ENCODE assay signal across 13 cellular contexts in genomic region chr2:96876036-96876810, GRCh38. TPM values are rescaled to one million over a fixed set of nuclear protein-coding genes. Genes with fewer than 3 reads are reported as not detected.
A peak's percentile ranks its signal among the peaks of the same experiment; 100 is the strongest.
DNase-seq lines count a peak whose midpoint lies in the region; ATAC-seq, FAIRE-seq and TF ChIP-seq lines count a peak whose summit lies in the region.
"Had no signal": no experiment of that assay in that cellular context is flagged by ENCODE, and none has a peak within 500 bp of the region (broad histone marks: within the 10 kb centered on the region; RNA-seq: fewer than 3 reads in every experiment).

No MANE protein-coding gene starts in this region.

- H4K20me1 ChIP-seq in GM23338 (replicated peaks; ENCODE audit: insufficient read depth) = no peaks in the 10 kb centered on the region
- no peaks in the 10 kb centered on the region for H4K20me1 ChIP-seq in H1 (replicated peaks in 1 of 2; ENCODE audit: control insufficient read depth in 1 of 2, insufficient read depth in 2 of 2, low read length in 2 of 2)
- no peaks in the 10 kb centered on the region for H4K20me1 ChIP-seq in neural progenitor cell (ENCODE audit: low read depth)

- peak overlapping the region; percentile 20; the same call in 1 of the 2 replicates for H2BK15ac ChIP-seq in H1 (ENCODE audit: low read length)

- no peak overlapping the region for H3K56ac ChIP-seq in H1 (replicated peaks; ENCODE audit: insufficient read length, low read depth, low read length)

- no peak overlapping the region for H3K4ac ChIP-seq in H1 (replicated peaks; ENCODE audit: insufficient read length, low read depth, low read length)

- no peak overlapping the region for H3K4me3 Mint-ChIP-seq in GM23338
- peak overlapping the region; percentile 72 for H3K4me3 Mint-ChIP-seq in neural progenitor cell
- H3K4me3 Mint-ChIP-seq: activated CD4-positive, alpha-beta memory T cell treated with anti-CD3 and anti-CD28 coated beads for 36 hours; activated naive CD8-positive, alpha-beta T cell had no signal

- no peaks in the 10 kb centered on the region for H3K9me3 ChIP-seq in H1 (ENCODE audit: insufficient read depth in 2 of 2, low read depth in 1 of 2, low read length in 1 of 2)
- H3K9me3 ChIP-seq in neural progenitor cell (ENCODE audit: low read depth) = no peaks in the 10 kb centered on the region
- H3K9me3 ChIP-seq in lower lobe of right lung = no peaks in the 10 kb centered on the region
- H3K9me3 ChIP-seq in transverse colon = no peaks in the 10 kb centered on the region

- H3K4me1 ChIP-seq in GM23338 (ENCODE audit: insufficient read depth) (peaks cover 46% of the 10 kb centered on the region), H1 (replicated peaks in 1 of 4; ENCODE audit: control insufficient read depth in 3 of 4, insufficient read depth in 4 of 4, low read length in 3 of 4) (peaks cover 8 to 36% (median 25%) of the 10 kb centered on the region in 4 experiments), neural progenitor cell (peaks cover 56% of the 10 kb centered on the region), lower lobe of right lung (peaks cover 29% of the 10 kb centered on the region), transverse colon (peaks cover 0 to 12% (median 3%) of the 10 kb centered on the region in 4 donors)

- POLR2A ChIA-PET in H1 (lab: Charles Lee; ENCODE audit: partially characterized antibody) = interaction anchor here (0.6 to 1.9 kb wide), 8 partner anchors 8 to 228 kb away, joined by 3 to 5 read pairs (median 3); no protein-coding TSS in a partner anchor

- peak overlapping the region; percentile 21; the same call in 1 of the 2 replicates for H4K8ac ChIP-seq in H1 (ENCODE audit: extremely low read depth, insufficient read depth, low read length)

- H3K4me1 Mint-ChIP-seq in GM23338 (peaks cover 68% of the 10 kb centered on the region), neural progenitor cell (peaks cover 67% of the 10 kb centered on the region)

- peak overlapping the region; percentile 82; the same call in 1 of the 2 replicates for H2BK20ac ChIP-seq in H1 (ENCODE audit: low read length)

- H3K27ac Mint-ChIP-seq in GM23338 (peak overlapping the region; percentile 53; the same call in 1 of the 2 replicates), neural progenitor cell (peak overlapping the region; percentile 97)
- H3K27ac Mint-ChIP-seq: activated CD4-positive, alpha-beta memory T cell treated with anti-CD3 and anti-CD28 coated beads for 36 hours; activated naive CD8-positive, alpha-beta T cell had no signal

- H2BK12ac ChIP-seq in H1 (ENCODE audit: low read depth, low read length) = peak overlapping the region; percentile 87; the same call in 1 of the 2 replicates

- H3K27me3 ChIP-seq in GM23338 (ENCODE audit: insufficient read depth) (no peaks in the 10 kb centered on the region), H1 (replicated peaks in 1 of 4; ENCODE audit: control insufficient read depth in 3 of 4, extremely low read depth in 1 of 4, insufficient read depth in 3 of 4, low read length in 3 of 4) (no peaks in the 10 kb centered on the region), neural progenitor cell (no peaks in the 10 kb centered on the region), lower lobe of right lung (ENCODE audit: low read depth) (no peaks in the 10 kb centered on the region), transverse colon (no peaks in the 10 kb centered on the region)

- H2BK5ac ChIP-seq in H1 (ENCODE audit: low read depth, low read length) = peak overlapping the region; percentile 64; the same call in 1 of the 2 replicates

- FAIRE-seq in H1 (lab: Jason Lieb, UNC) = no peak
- FAIRE-seq: GM12878 had no signal

- H3K23ac ChIP-seq in H1 (ENCODE audit: insufficient read length) = no peak overlapping the region

- DNase-seq in GM23338 (ENCODE audit: low spot score) = no peak
- peak; percentile 85 for DNase-seq in NB4 (ENCODE audit: low read depth)
- no peak for DNase-seq in H1 (ENCODE audit: low read depth in 1 of 2, low spot score in 2 of 2)
- peak; percentile 38 for DNase-seq in neural progenitor cell (ENCODE audit: low spot score)
- DNase-seq in lower lobe of right lung = no peak
- DNase-seq in stimulated activated CD4-positive, alpha-beta T cell treated with anti-CD3 and anti-CD28 coated beads, Interleukin-15, amount 100 ng/mL, for 24 hours = no peak
- no peak for DNase-seq in transverse colon
- DNase-seq in NCI-H446 (lab: John Stamatoyannopoulos, UW) = no peak
- DNase-seq: activated CD4-positive, alpha-beta memory T cell treated with anti-CD3 and anti-CD28 coated beads for 36 hours; COR-L47 had no signal

- H3K9me3 Mint-ChIP-seq in GM23338 (no peaks in the 10 kb centered on the region; the same call in 2 of the 3 replicates), neural progenitor cell (no peaks in the 10 kb centered on the region)
- H3K9me3 Mint-ChIP-seq: activated CD4-positive, alpha-beta memory T cell treated with anti-CD3 and anti-CD28 coated beads for 36 hours had no signal

- H3K23me2 ChIP-seq in H1 (ENCODE audit: low read depth, low read length) = peaks cover under 1% of the 10 kb centered on the region; the same call in 1 of the 2 replicates

- H2BK120ac ChIP-seq in H1 (replicated peaks; ENCODE audit: low read depth, low read length) = no peak overlapping the region

- H4K5ac ChIP-seq in H1 (ENCODE audit: insufficient read length, low read depth, low read length) = no peak overlapping the region

- H3K27me3 Mint-ChIP-seq in GM23338 (ENCODE audit: insufficient read depth, low read depth, poor library complexity) (peaks cover 34% of the 10 kb centered on the region), neural progenitor cell (ENCODE audit: insufficient read depth, low read depth) (peaks cover 4% of the 10 kb centered on the region)
- H3K27me3 Mint-ChIP-seq: activated naive CD8-positive, alpha-beta T cell had no signal

- no peak overlapping the region for H3K4me3 ChIP-seq in GM23338
- no peak overlapping the region for H3K4me3 ChIP-seq in NB4 (ENCODE audit: low read depth, low read length)
- no peak overlapping the region for H3K4me3 ChIP-seq in H1 (ENCODE audit: extremely low read depth in 1 of 4, insufficient read depth in 2 of 4, low read depth in 3 of 4, low read length in 4 of 4)
- no peak overlapping the region for H3K4me3 ChIP-seq in neural progenitor cell
- H3K4me3 ChIP-seq in lower lobe of right lung = no peak overlapping the region
- no peak overlapping the region for H3K4me3 ChIP-seq in transverse colon
- H3K4me3 ChIP-seq: GM12878, SK-N-MC had no signal

- in situ Hi-C loops in transverse colon (cut with MboI; ENCODE audit: low pct_ligation_motif_present in 1 of 4, low pct_unique_long_range_greater_than_20kb in 1 of 4, low sequenced_read_pairs in 3 of 4) = no loop called here

- intact Hi-C loops in lower lobe of right lung (cut with DNase I) (no loop called here), transverse colon (cut with DNase I; ENCODE audit: low total_unique reads) (no loop called here)

- peak overlapping the region; percentile 64 for H3K18ac ChIP-seq in H1 (ENCODE audit: extremely low read depth, low read length)

- H3K36me3 ChIP-seq in GM23338 (ENCODE audit: insufficient read depth) = no peaks in the 10 kb centered on the region
- no peaks in the 10 kb centered on the region for H3K36me3 ChIP-seq in H1 (ENCODE audit: control insufficient read depth in 2 of 4, insufficient read depth in 4 of 4, low read length in 3 of 4)
- no peaks in the 10 kb centered on the region for H3K36me3 ChIP-seq in neural progenitor cell
- no peaks in the 10 kb centered on the region for H3K36me3 ChIP-seq in lower lobe of right lung
- no peaks in the 10 kb centered on the region for H3K36me3 ChIP-seq in transverse colon

- ATAC-seq in GM23338 = peak; percentile 10
- ATAC-seq in lower lobe of right lung = no peak
- ATAC-seq: GM12878 had no signal

- H3K9me2 ChIP-seq in GM23338 (ENCODE audit: insufficient read depth) = no peaks in the 10 kb centered on the region

- H3K9ac ChIP-seq in H1 (replicated peaks in 1 of 4; ENCODE audit: extremely low read depth in 1 of 4, low read depth in 3 of 4, low read length in 3 of 4) (0 out of 7 replicates have a peak overlapping the region, but pooled peaks of 1 of the 4 experiments have one; percentile 21), neural progenitor cell (no peak overlapping the region)

- H3K79me2 ChIP-seq in GM23338 (replicated peaks; ENCODE audit: insufficient read depth) = no peaks in the 10 kb centered on the region
- H3K79me2 ChIP-seq in H1 (ENCODE audit: control insufficient read depth in 1 of 2, insufficient read depth in 2 of 2, low read length in 2 of 2) = no peaks in the 10 kb centered on the region
- H3K79me2 ChIP-seq in neural progenitor cell (ENCODE audit: low read depth) = peaks cover 2% of the 10 kb centered on the region

- TF ChIP-seq CTCF in GM23338 (conservative IDR thresholded peaks at IDR 0.05; ENCODE audit: low read depth in 2 of 2) = no peak
- TF ChIP-seq CTCF in NB4 (IDR thresholded peaks at IDR 0.05; ENCODE audit: low read depth, low read length) = no peak
- TF ChIP-seq CTCF in H1 (IDR thresholded peaks at IDR 0.05; ENCODE audit: control extremely low read depth in 1 of 3, insufficient read depth in 1 of 3, low read depth in 1 of 3, low read length in 3 of 3) = no peak
- TF ChIP-seq CTCF in neural progenitor cell (IDR thresholded peaks at IDR 0.05) = no peak
- no peak for TF ChIP-seq CTCF in lower lobe of right lung (IDR thresholded peaks at IDR 0.05)
- TF ChIP-seq CTCF in transverse colon (IDR thresholded peaks at IDR 0.05) = no peak

- H3F3A ChIP-seq in GM23338 (replicated peaks; ENCODE audit: low read depth) = peaks cover 21% of the 10 kb centered on the region; the same call in 1 of the 2 replicates
- peaks cover 54% of the 10 kb centered on the region for H3F3A ChIP-seq in neural progenitor cell (ENCODE audit: low read depth)

- H3K4me2 ChIP-seq in GM23338 (peak overlapping the region; percentile 67; the same call in 1 of the 2 replicates), H1 (ENCODE audit: insufficient read depth in 1 of 2, low read depth in 2 of 2, low read length in 2 of 2) (no peak overlapping the region), neural progenitor cell (peak overlapping the region; percentile 60)

- H3K79me1 ChIP-seq in H1 (ENCODE audit: low read depth, low read length) = no peaks in the 10 kb centered on the region

- TF ChIP-seq RAD21 in H1 (IDR thresholded peaks at IDR 0.05 in 1 of 2, conservative IDR thresholded peaks at IDR 0.05 in 1 of 2; ENCODE audit: low read depth in 2 of 2, low read length in 2 of 2) = no peak

- H3K27ac ChIP-seq in GM23338 (ENCODE audit: low read depth) (no peak overlapping the region), H1 (ENCODE audit: low read depth, low read length) (no peak overlapping the region), neural progenitor cell (peak overlapping the region; percentile 80), lower lobe of right lung (no peak overlapping the region), transverse colon (no peak overlapping the region)
- H3K27ac ChIP-seq: SK-N-MC had no signal

- TF ChIP-seq POLR2A in NB4 (IDR thresholded peaks at IDR 0.05; ENCODE audit: extremely low read depth, insufficient read length) = no peak
- no peak for TF ChIP-seq POLR2A in H1 (IDR thresholded peaks at IDR 0.05; ENCODE audit: control extremely low read depth in 1 of 2, low read depth in 2 of 2, low read length in 2 of 2)
- TF ChIP-seq POLR2A in transverse colon (IDR thresholded peaks at IDR 0.05) = no peak

- TF ChIP-seq EP300 in H1 (IDR thresholded peaks at IDR 0.05; ENCODE audit: borderline replicate concordance in 1 of 2, low read depth in 2 of 2, low read length in 2 of 2) (no peak), transverse colon (IDR thresholded peaks at IDR 0.05; ENCODE audit: low read depth) (no peak)

- no peak overlapping the region for H4K91ac ChIP-seq in H1 (replicated peaks; ENCODE audit: insufficient read length, low read length)

- H3K36me3 Mint-ChIP-seq in GM23338 (ENCODE audit: low read depth) (peaks cover 3% of the 10 kb centered on the region; the same call in 1 of the 3 replicates), neural progenitor cell (no peaks in the 10 kb centered on the region)
- H3K36me3 Mint-ChIP-seq: activated CD4-positive, alpha-beta memory T cell treated with anti-CD3 and anti-CD28 coated beads for 36 hours; activated naive CD8-positive, alpha-beta T cell had no signal

- no peak overlapping the region for H3K14ac ChIP-seq in H1 (ENCODE audit: insufficient read length)

- no peak overlapping the region; the same call in 1 of the 2 replicates for H2AK5ac ChIP-seq in H1 (ENCODE audit: low read depth, low read length)

- 81% methylated on average over 16 of the region's 18 CpGs; no CpG with 5 or more reads in 1 of the 2 experiments for WGBS in H1 (ENCODE audit: extremely low coverage in 1 of 2, insufficient coverage in 1 of 2, insufficient read length in 1 of 2, insufficient replicate concordance in 2 of 2, low coverage in 1 of 2, low lambda C conversion rate in 2 of 2, missing lambda C conversion rate in 1 of 2), 2 experiments
- 90% methylated on average over 18 of the region's 18 CpGs; no CpG with 5 or more reads in 1 of the 2 donors for WGBS in transverse colon (ENCODE audit: low coverage in 1 of 2), 2 donors

- H2AFZ ChIP-seq in GM23338 (no peak overlapping the region), H1 (ENCODE audit: low read length) (no peak overlapping the region), neural progenitor cell (replicated peaks) (no peak overlapping the region)

- CTCF ChIA-PET in H1 (lab: Charles Lee; ENCODE audit: partially characterized antibody) = interaction anchor here (1.1 to 8.1 kb wide), 9 partner anchors 7 to 75 kb away, joined by 3 to 48 read pairs (median 3); partner anchors contain the start of gene ANKRD39

RNA-seq across cellular contexts. Expression of gene SEMA4C, which starts 6.3 kb away (rescaled TPM):
- total RNA-seq in GM23338 (2014; rRNA removed; shearing (Covaris generic)) = 69.7 and 80.7 TPM in 2 replicates
- polyA plus RNA-seq in GM23338 (2016; fragmentation: Nextera tagmentation; extraction: Ambion mirVana) = 15.4 and 16.8 TPM in 2 replicates
- 67.3 and 74.3 TPM in 2 replicates for total RNA-seq in H1 (2021; fragmentation: NEBNext Ultra II Directional; extraction: Animal tissue kit (Norgen Biotek cat#: 25700))
- polyA plus RNA-seq in H1 (2011; rRNA removed) = 47.5 and 71.4 TPM in 2 replicates
- 58.9 TPM for polyA plus RNA-seq in H1 (2011; cell fraction: cytosol; rRNA removed)
- polyA plus RNA-seq in H1 (2011; cell fraction: nucleus; rRNA removed) = 141 TPM
- polyA plus RNA-seq in H1 (2012, experiment 1 of 2) = 45.7 to 74.3 TPM (median 68.2 TPM) in 4 replicates
- polyA plus RNA-seq in H1 (2012, experiment 2 of 2) = 49.5 TPM
- 61.0 TPM for polyA plus RNA-seq in H1 (2013, experiment 1 of 2)
- 59.0 TPM for polyA plus RNA-seq in H1 (2013, experiment 2 of 2)
- polyA minus RNA-seq in H1 (2011; rRNA and poly(A)+ RNA removed) = 86.3 and 87.9 TPM in 2 replicates
- polyA minus RNA-seq in H1 (2011; cell fraction: cytosol; rRNA and poly(A)+ RNA removed) = 47.3 TPM
- 43.7 TPM for polyA minus RNA-seq in H1 (2011; cell fraction: nucleus; rRNA and poly(A)+ RNA removed)
- total RNA-seq in neural progenitor cell (ENCODE audit: low replicate concordance) = 39.1 and 103 TPM in 2 replicates
- 24.3 TPM for total RNA-seq in lower lobe of right lung
- total RNA-seq in transverse colon = 10 to 100 TPM in 3 of 4 donors, 1 to 10 TPM in 1; 3.6 to 23.9 (median 17.4) TPM

RNA-seq across cellular contexts. Expression of gene ANKRD39, which starts 18.4 kb away (rescaled TPM):
- 17.5 and 18.3 TPM in 2 replicates for total RNA-seq in GM23338 (2014; rRNA removed; shearing (Covaris generic))
- polyA plus RNA-seq in GM23338 (2016; fragmentation: Nextera tagmentation; extraction: Ambion mirVana) (32.0 and 33.8 TPM in 2 replicates), H1 (2011; rRNA removed) (21.3 and 22.9 TPM in 2 replicates)
- 18.5 and 19.7 TPM in 2 replicates for total RNA-seq in H1 (2021; fragmentation: NEBNext Ultra II Directional; extraction: Animal tissue kit (Norgen Biotek cat#: 25700))
- 18.1 TPM for polyA plus RNA-seq in H1 (2011; cell fraction: cytosol; rRNA removed)
- polyA plus RNA-seq in H1 (2011; cell fraction: nucleus; rRNA removed) = 36.1 TPM
- 15.8 to 18.8 TPM (median 16.9 TPM) in 4 replicates for polyA plus RNA-seq in H1 (2012, experiment 1 of 2)
- 21.7 TPM for polyA plus RNA-seq in H1 (2012, experiment 2 of 2)
- 18.2 TPM for polyA plus RNA-seq in H1 (2013, experiment 1 of 2)
- 18.1 TPM for polyA plus RNA-seq in H1 (2013, experiment 2 of 2)
- 6.8 and 7.2 TPM in 2 replicates for polyA minus RNA-seq in H1 (2011; rRNA and poly(A)+ RNA removed)
- polyA minus RNA-seq in H1 (2011; cell fraction: cytosol; rRNA and poly(A)+ RNA removed) = 5.2 TPM
- 10.3 TPM for polyA minus RNA-seq in H1 (2011; cell fraction: nucleus; rRNA and poly(A)+ RNA removed)
- total RNA-seq in neural progenitor cell (ENCODE audit: low replicate concordance) (4.0 and 17.3 TPM in 2 replicates), lower lobe of right lung (9.4 TPM), transverse colon (10 to 100 TPM in 3 of 4 donors, 1 to 10 TPM in 1; 9.7 to 55.3 (median 12.7) TPM)

RNA-seq across cellular contexts. Expression of gene ANKRD23, which starts 32.4 kb away (rescaled TPM):
- 4.0 and 6.5 TPM in 2 replicates for total RNA-seq in GM23338 (2014; rRNA removed; shearing (Covaris generic))
- polyA plus RNA-seq in GM23338 (2016; fragmentation: Nextera tagmentation; extraction: Ambion mirVana) = 2.9 and 5.0 TPM in 2 replicates
- total RNA-seq in H1 (2021; fragmentation: NEBNext Ultra II Directional; extraction: Animal tissue kit (Norgen Biotek cat#: 25700)) = 2.9 and 3.5 TPM in 2 replicates
- polyA plus RNA-seq in H1 (2011; rRNA removed) = 3.4 and 4.8 TPM in 2 replicates
- 3.9 TPM for polyA plus RNA-seq in H1 (2011; cell fraction: cytosol; rRNA removed)
- 29.4 TPM for polyA plus RNA-seq in H1 (2011; cell fraction: nucleus; rRNA removed)
- 2.3 to 5.8 TPM (median 3.8 TPM) in 4 replicates for polyA plus RNA-seq in H1 (2012, experiment 1 of 2)
- polyA plus RNA-seq in H1 (2012, experiment 2 of 2) = 2.0 TPM
- 2.5 TPM for polyA plus RNA-seq in H1 (2013, experiment 1 of 2)
- 2.4 TPM for polyA plus RNA-seq in H1 (2013, experiment 2 of 2)
- polyA minus RNA-seq in H1 (2011; rRNA and poly(A)+ RNA removed) = 2.6 and 3.1 TPM in 2 replicates
- polyA minus RNA-seq in H1 (2011; cell fraction: cytosol; rRNA and poly(A)+ RNA removed) = 2.9 TPM
- 3.9 TPM for polyA minus RNA-seq in H1 (2011; cell fraction: nucleus; rRNA and poly(A)+ RNA removed)
- total RNA-seq in neural progenitor cell (ENCODE audit: low replicate concordance) = 10.8 and 11.4 TPM in 2 replicates
- total RNA-seq in lower lobe of right lung = 3.5 TPM
- 10 to 100 TPM in 1 of 4 donors, 1 to 10 TPM in 3; 4.1 to 22.7 (median 7.0) TPM for total RNA-seq in transverse colon

Comparison
In these comparisons a context has a peak if more than half of its experiments do, and no peak if none do; other contexts are left out.
1. DNase-seq: peak in NB4 (single experiment) and neural progenitor cell (single experiment); none in GM23338 (single experiment), H1 (0 of 2), lower lobe of right lung (single experiment), stimulated activated CD4-positive, alpha-beta T cell treated with anti-CD3 and anti-CD28 coated beads, Interleukin-15, amount 100 ng/mL, for 24 hours (single experiment), transverse colon (single experiment) and NCI-H446 (0 of 2).
2. H3K4me2 ChIP-seq: peak in GM23338 (single experiment) and neural progenitor cell (single experiment); none in H1 (0 of 2).